Comparison of ENCODE assay signal across 10 cellular contexts in the genomic region with DNA sequence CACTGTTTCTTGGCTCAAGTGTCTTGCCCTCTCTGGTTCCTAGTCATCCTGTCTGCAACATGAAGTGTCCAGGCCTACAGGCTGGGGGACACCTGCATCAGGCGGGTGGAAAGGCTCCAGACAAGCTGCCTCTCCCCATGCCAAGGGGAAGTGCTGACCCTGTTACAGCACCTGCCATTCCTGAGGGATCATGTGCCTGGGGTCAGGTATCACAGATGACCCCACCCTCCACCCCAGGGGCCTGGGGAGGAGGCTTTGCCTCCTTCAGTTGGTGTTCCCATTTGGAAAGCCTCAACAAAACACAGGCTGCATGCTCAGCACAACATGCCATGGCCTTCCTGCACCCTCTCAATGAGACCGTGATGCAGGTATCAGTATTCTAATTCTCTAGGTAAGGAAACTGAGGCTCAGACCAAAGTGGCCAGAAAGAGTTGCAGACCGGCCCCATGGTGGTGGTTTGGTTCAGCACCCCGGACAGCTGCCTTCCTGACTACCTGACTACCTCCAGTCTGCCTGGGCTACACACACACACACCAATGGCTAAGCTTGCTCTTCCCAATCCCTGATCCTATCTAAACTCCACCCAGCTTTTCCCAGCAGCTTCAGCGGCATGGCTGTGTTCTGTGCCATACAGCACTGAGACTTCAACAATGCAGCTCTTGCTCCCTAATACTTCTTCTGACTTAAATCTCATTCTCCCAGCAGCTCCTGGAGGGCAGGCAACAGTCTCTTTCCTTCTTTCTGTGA.
DNase-seq lines count a peak whose midpoint lies in the region; ATAC-seq, FAIRE-seq and TF ChIP-seq lines count a peak whose summit lies in the region.
"Had no signal": no experiment of that assay in that cellular context is flagged by ENCODE, and none has a peak within 500 bp of the region (broad histone marks: within the 10 kb centered on the region; RNA-seq: fewer than 3 reads in every experiment).

No MANE protein-coding gene starts in this region.

- H3K27me3 ChIP-seq in CD8-positive, alpha-beta T cell (ENCODE audit: insufficient read depth, low read length) = no peaks in the 10 kb centered on the region
- H3K27me3 ChIP-seq: ascending aorta, Peyer's patch had no signal

- POLR2A ChIA-PET in CD8-positive, alpha-beta T cell (lab: Charles Lee) = no interaction called here

- peak; percentile 77 for ATAC-seq in SK-N-SH treated with all-trans-retinoic acid at 6 μM for 48 hours
- ATAC-seq in CD8-positive, alpha-beta T cell = no peak
- ATAC-seq in activated CD4-positive, CD25-positive, alpha-beta regulatory T cell treated with anti-CD3 and anti-CD28 coated beads, Interleukin-2, amount 50 U/mL, for 24 hours = no peak

- DNase-seq in A172 (ENCODE audit: low spot score) (peak; percentile 43), H54 (ENCODE audit: insufficient read length, low spot score) (peak; percentile 39), glomerular visceral epithelial cell (ENCODE audit: extremely low spot score) (peak; percentile 11), NCI-H2029 treated with DMSO at 0.1 percent for 48 hours (lab: John Stamatoyannopoulos, UW) (no peak), NCI-H1105 (lab: John Stamatoyannopoulos, UW) (no peak)
- DNase-seq in CD8-positive, alpha-beta T cell = no peak
- DNase-seq: Peyer's patch had no signal

- H3K4me3 Mint-ChIP-seq in CD8-positive, alpha-beta T cell = no peak overlapping the region

- no peaks in the 10 kb centered on the region for H3K4me1 ChIP-seq in CD8-positive, alpha-beta T cell (ENCODE audit: insufficient read depth, low read length)
- H3K4me1 ChIP-seq: ascending aorta, Peyer's patch had no signal

- H3K9me3 Mint-ChIP-seq in CD8-positive, alpha-beta T cell = no peaks in the 10 kb centered on the region

- no peak for TF ChIP-seq POLR2A in H54 (IDR thresholded peaks at IDR 0.05; ENCODE audit: low read depth, low read length)

- no peak for TF ChIP-seq CTCF in CD8-positive, alpha-beta T cell (IDR thresholded peaks at IDR 0.05)

- no peak overlapping the region for H3K4me3 ChIP-seq in CD8-positive, alpha-beta T cell (ENCODE audit: low read depth, low read length)
- H3K4me3 ChIP-seq: ascending aorta, Peyer's patch had no signal

- no peaks in the 10 kb centered on the region for H3K36me3 ChIP-seq in CD8-positive, alpha-beta T cell (ENCODE audit: insufficient read depth, low read length)
- H3K36me3 ChIP-seq: ascending aorta, Peyer's patch had no signal

- H3K4me1 Mint-ChIP-seq in CD8-positive, alpha-beta T cell (ENCODE audit: low read depth) = no peaks in the 10 kb centered on the region

- H3K9me3 ChIP-seq in CD8-positive, alpha-beta T cell (ENCODE audit: low read length) = no peaks in the 10 kb centered on the region
- H3K9me3 ChIP-seq: ascending aorta, Peyer's patch had no signal

- CTCF ChIA-PET in CD8-positive, alpha-beta T cell (lab: Charles Lee) = no interaction called here

- no peak overlapping the region for H3K27ac Mint-ChIP-seq in CD8-positive, alpha-beta T cell

- intact Hi-C loops in CD8-positive, alpha-beta T cell (cut with DNase I, micrococcal nuclease) = no loop called here

- FAIRE-seq in H54 (lab: Jason Lieb, UNC) = no peak

- no peak overlapping the region for H3K27ac ChIP-seq in CD8-positive, alpha-beta T cell (ENCODE audit: low read depth, low read length)
- H3K27ac ChIP-seq: ascending aorta, Peyer's patch had no signal

- H3K27me3 Mint-ChIP-seq in CD8-positive, alpha-beta T cell (ENCODE audit: low read depth) = peaks cover 14% of the 10 kb centered on the region

- H3K36me3 Mint-ChIP-seq in CD8-positive, alpha-beta T cell = no peaks in the 10 kb centered on the region

TF ChIP-seq in SK-N-SH treated with all-trans-retinoic acid at 6 μM for 48 hours, 23 proteins besides CTCF, POLR2A, EP300 and RAD21:
- TF ChIP-seq ARNTL (CRISPR knock-in tag; IDR thresholded peaks at IDR 0.05; ENCODE audit: borderline replicate concordance, low read depth) (no peak), ZNF565 (CRISPR knock-in tag; conservative IDR thresholded peaks at IDR 0.05; ENCODE audit: low read depth) (no peak)

Comparison
In these comparisons a context has a peak if more than half of its experiments do, and no peak if none do; other contexts are left out.
1. DNase-seq: peak in A172 (single experiment), H54 (single experiment) and glomerular visceral epithelial cell (single experiment); none in CD8-positive, alpha-beta T cell (0 of 7), NCI-H2029 treated with DMSO at 0.1 percent for 48 hours (single experiment) and NCI-H1105 (single experiment).